Comparison of ENCODE assay signal across 25 cellular contexts in genomic region chr22:38432264-38432663, GRCh38. TPM values are rescaled to one million over a fixed set of nuclear protein-coding genes. Genes with fewer than 3 reads are reported as not detected.
DNase-seq lines count a peak whose midpoint lies in the region; ATAC-seq and TF ChIP-seq lines count a peak whose summit lies in the region.
"Had no signal": no experiment of that assay in that cellular context is flagged by ENCODE, and none has a peak within 500 bp of the region (broad histone marks: within the 10 kb centered on the region; RNA-seq: fewer than 3 reads in every experiment).

No MANE protein-coding gene starts in this region.

- no peak for TF ChIP-seq POLR2A in heart left ventricle (IDR thresholded peaks at IDR 0.05)

- DNase-seq in heart left ventricle (no peak), cardiac septum (ENCODE audit: low spot score) (no peak), EH (ENCODE audit: low read depth) (peak; percentile 67), adipocyte (ENCODE audit: low read depth) (peak; percentile 28), iris pigment epithelial cell (ENCODE audit: low read depth) (peak; percentile 16), DMS 273 treated with DMSO at 0.1 percent for 48 hours (lab: John Stamatoyannopoulos, UW) (no peak), NCI-H146 treated with DMSO at 0.1 percent for 48 hours (lab: John Stamatoyannopoulos, UW; ENCODE audit: unreplicated experiment) (no peak), NCI-H146 (lab: John Stamatoyannopoulos, UW) (no peak)
- DNase-seq: ACHN; AML-193; C1 segment of cervical spinal cord; Calu3; CD8-positive, alpha-beta T cell; GF-D8; H7; KBM-7; NCI-H1092; NCI-H1436; NCI-H2029 treated with DMSO at 0.1 percent for 48 hours; NCI-H226; NCI-H524; NCI-H774; SJCRH30 had no signal

- TF ChIP-seq CTCF in heart left ventricle (IDR thresholded peaks at IDR 0.05), result no peak

- H3K36me3 ChIP-seq in heart left ventricle (peaks cover 0 to 3% (median 0%) of the 10 kb centered on the region in 9 donors), adipocyte (ENCODE audit: control insufficient read depth, insufficient read depth, low read length, severe bottlenecking) (no peaks in the 10 kb centered on the region)
- H3K36me3 ChIP-seq: SJCRH30 had no signal

- no peak for ATAC-seq in heart left ventricle
- ATAC-seq: CD8-positive, alpha-beta T cell; Panc1 had no signal

- H3K4me1 ChIP-seq in heart left ventricle (peaks cover 0 to 59% (median 8%) of the 10 kb centered on the region in 12 donors), adipocyte (ENCODE audit: control insufficient read depth, insufficient read depth, low read length) (no peaks in the 10 kb centered on the region)

- H3K9me3 ChIP-seq in heart left ventricle (no peaks in the 10 kb centered on the region), adipocyte (ENCODE audit: control insufficient read depth, low read length) (no peaks in the 10 kb centered on the region)
- H3K9me3 ChIP-seq: SJCRH30 had no signal

- H3K27ac ChIP-seq in heart left ventricle, result peak overlapping the region in 9 of 12 donors; percentile 29 to 87 (median 73)
- H3K27ac ChIP-seq: 22Rv1, SJCRH30 had no signal

- H3K27me3 ChIP-seq in heart left ventricle (peaks cover 0 to 3% (median 0%) of the 10 kb centered on the region in 9 donors), adipocyte (replicated peaks; ENCODE audit: control insufficient read depth, insufficient read depth, low read length) (peaks cover 33% of the 10 kb centered on the region)
- H3K27me3 ChIP-seq: SJCRH30 had no signal

- 68 to 78% (median 72%) methylated on average over 1 of the region's 1 CpG for WGBS in heart left ventricle, 4 donors

- H3K4me3 ChIP-seq in heart left ventricle, result no peak overlapping the region
- no peak overlapping the region for H3K4me3 ChIP-seq in adipocyte (ENCODE audit: low read length)
- H3K4me3 ChIP-seq: SJCRH30 had no signal

- no peak overlapping the region for H3K9ac ChIP-seq in adipocyte (ENCODE audit: low read length)

- intact Hi-C loops in heart left ventricle (cut with DNase I), result no loop called here
- intact Hi-C loops in cardiac septum (cut with DNase I), result no loop called here

RNA-seq across cellular contexts. Expression of gene KCNJ4, which starts 22.7 kb away (rescaled TPM):
- 10 to 100 TPM; 14.5 to 85.5 (median 39.7) TPM for total RNA-seq in heart left ventricle
- 10 to 100 TPM; 20.3 to 57.9 TPM for polyA plus RNA-seq in heart left ventricle
- total RNA-seq in cardiac septum, result 67.8 TPM
- total RNA-seq: Calu3; CD8-positive, alpha-beta T cell had no signal

RNA-seq across cellular contexts. Expression of gene KDELR3, which starts 35.6 kb away (rescaled TPM):
- total RNA-seq in heart left ventricle, result 10 to 100 TPM in 4 of 9 donors, 1 to 10 TPM in 5; 4.4 to 15.5 (median 8.5) TPM
- polyA plus RNA-seq in heart left ventricle, result 10 to 100 TPM in 1 of 2 donors, 1 to 10 TPM in 1; 7.8 to 10.5 TPM
- total RNA-seq in cardiac septum, result 18.2 TPM
- total RNA-seq: CD8-positive, alpha-beta T cell had no signal

Comparison
In these comparisons a context has a peak if more than half of its experiments do, and no peak if none do; other contexts are left out.
1. DNase-seq: peak in EH (single experiment), adipocyte (single experiment) and iris pigment epithelial cell (single experiment); none in heart left ventricle (0 of 5), cardiac septum (single experiment), DMS 273 treated with DMSO at 0.1 percent for 48 hours (single experiment), NCI-H146 treated with DMSO at 0.1 percent for 48 hours (single experiment) and NCI-H146 (single experiment).